ENCODE assay signal across 13 cellular contexts in the genomic region with DNA sequence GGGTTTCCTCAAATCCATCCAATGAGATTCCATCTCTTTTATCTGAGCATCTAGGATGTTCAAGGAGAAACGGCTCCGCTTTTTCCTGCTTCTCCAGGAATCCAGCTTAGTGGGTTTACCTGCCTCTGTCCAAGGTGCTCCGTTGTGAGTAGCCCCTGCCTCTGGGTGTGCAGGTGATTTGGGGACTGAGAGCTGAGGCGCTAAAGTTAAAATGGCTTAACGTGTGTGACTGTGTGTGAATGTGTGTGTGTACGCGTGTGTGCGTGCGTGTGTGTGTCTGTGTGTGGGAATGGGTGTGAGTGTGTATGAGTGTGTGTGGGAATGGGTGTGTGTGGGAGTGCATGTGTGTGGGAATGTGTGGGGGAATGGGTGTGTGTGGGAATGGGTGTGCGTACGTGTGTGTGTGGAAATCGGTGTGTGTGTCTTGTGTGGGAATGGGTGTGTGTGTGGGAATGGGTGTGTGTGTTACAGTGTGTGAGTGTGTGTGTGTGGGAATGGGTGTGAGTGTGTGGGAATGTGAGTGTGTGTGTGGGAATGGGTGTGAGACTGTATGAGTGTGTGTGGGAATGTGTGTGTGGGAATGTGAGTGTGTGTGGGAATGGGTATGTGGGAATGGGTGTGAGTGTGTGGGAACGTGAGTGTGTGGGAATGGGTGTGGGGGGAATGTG.
DNase-seq lines count a peak whose midpoint lies in the region; ATAC-seq, FAIRE-seq and TF ChIP-seq lines count a peak whose summit lies in the region.
"Had no signal": no experiment of that assay in that cellular context is flagged by ENCODE, and none has a peak within 500 bp of the region (broad histone marks: within the 10 kb centered on the region; RNA-seq: fewer than 3 reads in every experiment).

No MANE protein-coding gene starts in this region.

- H3K4me3 ChIP-seq in BLaER1 treated with 17β-estradiol and CSF1 and Interleukin-3, amounts not matched to agents 10 nM and 100 nM: no peak overlapping the region
- no peak overlapping the region for H3K4me3 ChIP-seq in GM23248
- H3K4me3 ChIP-seq in pancreas: no peak overlapping the region
- H3K4me3 ChIP-seq: thoracic aorta had no signal

- peaks cover 7% of the 10 kb centered on the region for H3K36me3 Mint-ChIP-seq in activated naive CD8-positive, alpha-beta T cell treated with anti-CD3 and anti-CD28 coated beads, Interleukin-2, amount 10 ng/mL, durations not matched to agents 7 days and 5 days
- H3K36me3 Mint-ChIP-seq in nephron progenitor cell (ENCODE audit: low read depth): no peaks in the 10 kb centered on the region

- WGBS in GM23248 (ENCODE audit: low coverage in 1 of 2, low lambda C conversion rate in 2 of 2, missing lambda C conversion rate in 2 of 2), 2 experiments: 86 to 87% methylated on average over 12 to 13 of the region's 13 CpGs
- 86 to 94% methylated on average over 13 of the region's 13 CpGs for WGBS in pancreas, 2 donors

- no peaks in the 10 kb centered on the region for H3K27me3 ChIP-seq in BLaER1 treated with 17β-estradiol and CSF1 and Interleukin-3, amounts not matched to agents 10 nM and 100 nM
- H3K27me3 ChIP-seq in GM23248 (replicated peaks; ENCODE audit: insufficient read depth): no peaks in the 10 kb centered on the region
- no peaks in the 10 kb centered on the region for H3K27me3 ChIP-seq in pancreas

- peaks cover 46 to 63% (median 57%) of the 10 kb centered on the region in 10 experiments for H3K4me1 ChIP-seq in BLaER1 treated with 17β-estradiol and CSF1 and Interleukin-3, amounts not matched to agents 10 nM and 100 nM
- H3K4me1 ChIP-seq in GM23248 (ENCODE audit: insufficient read depth) (peaks cover 17% of the 10 kb centered on the region), pancreas (peaks cover 6 to 12% (median 7%) of the 10 kb centered on the region in 3 donors)

- POLR2A ChIA-PET in activated naive CD8-positive, alpha-beta T cell treated with anti-CD3 and anti-CD28 coated beads, Interleukin-2, amount 10 ng/mL, durations not matched to agents 7 days and 5 days (lab: Charles Lee): interaction anchor here (4.2 kb wide), 1 partner anchor 90 kb away, joined by 88 read pairs; the partner anchor contains the start of gene INSIG1

- H3K4me3 Mint-ChIP-seq in activated naive CD8-positive, alpha-beta T cell treated with anti-CD3 and anti-CD28 coated beads, Interleukin-2, amount 10 ng/mL, durations not matched to agents 7 days and 5 days: no peak overlapping the region
- no peak overlapping the region for H3K4me3 Mint-ChIP-seq in nephron progenitor cell

- peaks cover 9% of the 10 kb centered on the region for H3F3A ChIP-seq in GM23248 (ENCODE audit: insufficient read depth)

- H3K27ac Mint-ChIP-seq in activated naive CD8-positive, alpha-beta T cell treated with anti-CD3 and anti-CD28 coated beads, Interleukin-2, amount 10 ng/mL, durations not matched to agents 7 days and 5 days: peak overlapping the region; percentile 37
- H3K27ac Mint-ChIP-seq in nephron progenitor cell: peak overlapping the region; percentile 49

- H3K36me3 ChIP-seq in BLaER1 treated with 17β-estradiol and CSF1 and Interleukin-3, amounts not matched to agents 10 nM and 100 nM: no peaks in the 10 kb centered on the region
- H3K36me3 ChIP-seq in GM23248 (ENCODE audit: low read depth) (no peaks in the 10 kb centered on the region), pancreas (no peaks in the 10 kb centered on the region)
- H3K36me3 ChIP-seq: thoracic aorta had no signal

- H3K9ac ChIP-seq in BLaER1 treated with 17β-estradiol and CSF1 and Interleukin-3, amounts not matched to agents 10 nM and 100 nM: peak overlapping the region in 7 of 11 experiments; percentile 84 to 96 (median 93); a peak in 11 of 22 replicates
- no peak overlapping the region for H3K9ac ChIP-seq in GM23248

- H3K27me3 Mint-ChIP-seq in activated naive CD8-positive, alpha-beta T cell treated with anti-CD3 and anti-CD28 coated beads, Interleukin-2, amount 10 ng/mL, durations not matched to agents 7 days and 5 days: peaks cover 2% of the 10 kb centered on the region
- peaks cover 18% of the 10 kb centered on the region for H3K27me3 Mint-ChIP-seq in nephron progenitor cell (ENCODE audit: low read depth, poor library complexity)

- no peaks in the 10 kb centered on the region for H4K20me1 ChIP-seq in BLaER1 treated with 17β-estradiol and CSF1 and Interleukin-3, amounts not matched to agents 10 nM and 100 nM
- H4K20me1 ChIP-seq in GM23248 (ENCODE audit: insufficient read depth): no peaks in the 10 kb centered on the region

- H3K27ac ChIP-seq in BLaER1 treated with 17β-estradiol and CSF1 and Interleukin-3, amounts not matched to agents 10 nM and 100 nM: peak overlapping the region; percentile 93 to 99 (median 98); a peak in 21 of 22 replicates
- H3K27ac ChIP-seq in GM23248 (peak overlapping the region; percentile 100), pancreas (no peak overlapping the region)

- H3K4me1 Mint-ChIP-seq in activated naive CD8-positive, alpha-beta T cell treated with anti-CD3 and anti-CD28 coated beads, Interleukin-2, amount 10 ng/mL, durations not matched to agents 7 days and 5 days: peaks cover 19% of the 10 kb centered on the region
- peaks cover 52% of the 10 kb centered on the region for H3K4me1 Mint-ChIP-seq in nephron progenitor cell

- no peak for DNase-seq in GM23248
- DNase-seq in activated naive CD8-positive, alpha-beta T cell treated with anti-CD3 and anti-CD28 coated beads, Interleukin-2, amount 10 ng/mL, durations not matched to agents 7 days and 5 days: no peak
- no peak for DNase-seq in nephron progenitor cell
- DNase-seq in GM19239 (ENCODE audit: insufficient read length, low spot score): no peak
- no peak for DNase-seq in Ammon's horn (ENCODE audit: low spot score)
- no peak for DNase-seq in GF-D8 (lab: John Stamatoyannopoulos, UW)
- DNase-seq in pancreas: no peak
- DNase-seq: activated T-cell treated with anti-CD3 and anti-CD28 coated beads for 4 hours, midbrain, NCI-H226, RPMI8226 had no signal

- no peaks in the 10 kb centered on the region for H3K9me2 ChIP-seq in GM23248 (ENCODE audit: insufficient read depth)

- H2AFZ ChIP-seq in GM23248: no peak overlapping the region

- H3K9me3 Mint-ChIP-seq in activated naive CD8-positive, alpha-beta T cell treated with anti-CD3 and anti-CD28 coated beads, Interleukin-2, amount 10 ng/mL, durations not matched to agents 7 days and 5 days: peaks cover 7% of the 10 kb centered on the region
- H3K9me3 Mint-ChIP-seq in nephron progenitor cell: peaks cover 4% of the 10 kb centered on the region

- TF ChIP-seq CTCF in nephron progenitor cell (IDR thresholded peaks at IDR 0.05): no peak
- no peak for TF ChIP-seq CTCF in pancreas (IDR thresholded peaks at IDR 0.05)

- no peak for ATAC-seq in activated naive CD8-positive, alpha-beta T cell treated with anti-CD3 and anti-CD28 coated beads, Interleukin-2, amount 10 ng/mL, durations not matched to agents 7 days and 5 days (ENCODE audit: low read depth)
- ATAC-seq in pancreas: no peak

- no peaks in the 10 kb centered on the region for H3K79me2 ChIP-seq in GM23248 (ENCODE audit: insufficient read depth)

- H3K4me2 ChIP-seq in BLaER1 treated with 17β-estradiol and CSF1 and Interleukin-3, amounts not matched to agents 10 nM and 100 nM: peak overlapping the region; percentile 87 to 97 (median 93)
- no peak overlapping the region for H3K4me2 ChIP-seq in GM23248 (ENCODE audit: unreplicated experiment)

- no peak for FAIRE-seq in GM19239 (lab: Jason Lieb, UNC)
- FAIRE-seq in pancreas (lab: Jason Lieb, UNC): no peak

- in situ Hi-C loops in GM23248 (cut with MboI): no loop called here

- H3K9me3 ChIP-seq in BLaER1 treated with 17β-estradiol and CSF1 and Interleukin-3, amounts not matched to agents 10 nM and 100 nM (replicated peaks in 1 of 11): no peaks in the 10 kb centered on the region
- no peaks in the 10 kb centered on the region for H3K9me3 ChIP-seq in GM23248 (ENCODE audit: low read depth)
- no peaks in the 10 kb centered on the region for H3K9me3 ChIP-seq in pancreas
- H3K9me3 ChIP-seq: thoracic aorta had no signal

- intact Hi-C loops in pancreas (cut with DNase I): no loop called here

Comparison
In these comparisons a context has a peak if more than half of its experiments do, and no peak if none do; other contexts are left out.
1. H3K27ac ChIP-seq: peak in BLaER1 treated with 17β-estradiol and CSF1 and Interleukin-3, amounts not matched to agents 10 nM and 100 nM (11 of 11) and GM23248 (single experiment); none in pancreas (0 of 4).